In the genomic region with DNA sequence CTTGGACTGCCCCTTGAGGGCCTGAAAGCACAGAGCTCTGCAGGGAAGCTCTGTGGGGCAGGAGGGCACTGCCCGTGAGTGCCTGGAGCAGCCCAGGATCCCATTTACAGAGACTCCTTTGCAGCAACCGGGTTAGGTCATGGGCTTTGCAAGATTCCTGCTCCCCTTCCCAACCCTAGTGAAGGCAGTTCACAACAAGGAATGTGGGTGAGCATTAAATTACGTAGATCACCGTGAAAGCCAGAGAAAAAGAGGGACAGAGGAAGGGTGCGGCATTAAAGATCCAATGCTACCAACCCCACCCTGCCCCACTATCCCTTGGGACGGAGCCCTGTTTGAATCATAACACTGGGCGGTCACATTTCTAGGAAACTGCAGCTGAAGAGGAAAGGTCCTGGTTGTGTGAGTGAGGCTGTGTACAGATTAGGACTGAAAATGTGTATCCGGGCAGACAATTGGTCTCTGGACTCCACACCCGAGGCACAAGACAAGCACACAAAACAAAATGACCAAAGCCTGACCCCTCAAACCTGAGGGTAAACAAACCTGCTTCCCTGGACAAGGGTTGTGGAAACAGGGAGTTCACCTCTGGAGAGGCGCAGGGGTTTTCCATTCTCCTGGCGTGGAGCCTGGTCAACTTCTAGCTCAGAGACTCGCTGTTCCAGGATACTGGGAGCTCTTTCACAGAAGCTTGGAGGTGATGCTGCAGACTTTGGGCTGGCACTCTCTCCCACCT, we compare ENCODE assay signal across 12 cellular contexts. TPM values are rescaled to one million over a fixed set of nuclear protein-coding genes. Genes with fewer than 3 reads are reported as not detected.
DNase-seq lines count a peak whose midpoint lies in the region; ATAC-seq, FAIRE-seq and TF ChIP-seq lines count a peak whose summit lies in the region.
"Had no signal": no experiment of that assay in that cellular context is flagged by ENCODE, and none has a peak within 500 bp of the region (broad histone marks: within the 10 kb centered on the region; RNA-seq: fewer than 3 reads in every experiment).

No MANE protein-coding gene starts in this region.

- H3K27me3 ChIP-seq in esophagus (ENCODE audit: control insufficient read depth in 1 of 2, insufficient read depth in 2 of 2, low read length in 2 of 2), result no peaks in the 10 kb centered on the region
- H3K27me3 ChIP-seq in small intestine (ENCODE audit: control insufficient read depth in 2 of 2, insufficient read depth in 2 of 2, low read length in 2 of 2), result no peaks in the 10 kb centered on the region
- H3K27me3 ChIP-seq: cardiac muscle cell had no signal

- no peak for ATAC-seq in HG02840 (IDR thresholded peaks at IDR 0.05; ENCODE audit: low FRiP score, unreplicated experiment)
- no peak for ATAC-seq in HG03432 (IDR thresholded peaks at IDR 0.05; ENCODE audit: unreplicated experiment)

- peaks cover 28% of the 10 kb centered on the region for H3K4me1 Mint-ChIP-seq in mesothelial cell of epicardium

- peaks cover 6 to 18% of the 10 kb centered on the region in 2 donors for H3K4me1 ChIP-seq in esophagus (ENCODE audit: control insufficient read depth in 2 of 2, insufficient read depth in 2 of 2, low read length in 1 of 2)
- peaks cover 2 to 10% of the 10 kb centered on the region in 2 donors for H3K4me1 ChIP-seq in small intestine (ENCODE audit: control insufficient read depth in 2 of 2, insufficient read depth in 1 of 2, low read depth in 1 of 2, low read length in 1 of 2)

- H3K36me3 ChIP-seq in esophagus (ENCODE audit: control insufficient read depth in 2 of 2, insufficient read depth in 2 of 2, low read length in 1 of 2) (no peaks in the 10 kb centered on the region), small intestine (ENCODE audit: control insufficient read depth in 2 of 2, insufficient read depth in 2 of 2, low read length in 2 of 2) (no peaks in the 10 kb centered on the region)
- H3K36me3 ChIP-seq: cardiac muscle cell had no signal

- H3K27ac Mint-ChIP-seq in mesothelial cell of epicardium, result peak overlapping the region; percentile 70

- H3K4me3 ChIP-seq in esophagus (ENCODE audit: low read depth in 1 of 2, low read length in 2 of 2) (no peak overlapping the region), small intestine (ENCODE audit: low read depth in 1 of 2, low read length in 2 of 2) (no peak overlapping the region)
- H3K4me3 ChIP-seq: cardiac muscle cell had no signal

- no peak for FAIRE-seq in HTR-8/SVneo (lab: Jason Lieb, UNC)
- FAIRE-seq in small intestine (lab: Jason Lieb, UNC), result no peak

- DNase-seq in NCI-H226 (peak; percentile 13), mesothelial cell of epicardium (ENCODE audit: low spot score in 2 of 2, unreplicated experiment in 2 of 2) (no peak), substantia nigra (lab: John Stamatoyannopoulos, UW) (peak in 4 of 49 donors; percentile 16 to 34 (median 20)), HTR-8/SVneo (ENCODE audit: insufficient read length, low spot score) (no peak), small intestine (no peak)
- DNase-seq: Calu3, NCI-H526, SW 1271 had no signal

- WGBS in esophagus, 2 donors, result 38 to 62% methylated on average over 12 of the region's 12 CpGs
- WGBS in small intestine, 3 donors, result 75 to 88% (median 82%) methylated on average over 12 of the region's 12 CpGs

- H3K27ac ChIP-seq in esophagus (ENCODE audit: low read depth in 2 of 2, low read length in 1 of 2) (peak overlapping the region; percentile 73 to 90), substantia nigra (ENCODE audit: low read depth, low read length, poor library complexity, severe bottlenecking) (peak overlapping the region; percentile 92), small intestine (ENCODE audit: low read depth in 1 of 2, low read length in 1 of 2) (peak overlapping the region in 1 of 2 donors; percentile 66)

- H3K27me3 Mint-ChIP-seq in mesothelial cell of epicardium (ENCODE audit: low read depth), result no peaks in the 10 kb centered on the region

- H3K36me3 Mint-ChIP-seq in mesothelial cell of epicardium, result no peaks in the 10 kb centered on the region

- TF ChIP-seq CTCF in mesothelial cell of epicardium (IDR thresholded peaks at IDR 0.05; ENCODE audit: unreplicated experiment), result no peak

- no peaks in the 10 kb centered on the region for H3K9me3 ChIP-seq in esophagus (ENCODE audit: control insufficient read depth in 2 of 2, insufficient read depth in 1 of 2, low read depth in 1 of 2, low read length in 1 of 2)
- no peaks in the 10 kb centered on the region for H3K9me3 ChIP-seq in small intestine (ENCODE audit: control insufficient read depth, low read depth)

- peaks cover 8% of the 10 kb centered on the region for H3K9me3 Mint-ChIP-seq in mesothelial cell of epicardium

- no peak overlapping the region for H3K4me3 Mint-ChIP-seq in mesothelial cell of epicardium

RNA-seq across cellular contexts. Expression of a gene that starts 16.8 kb away (rescaled TPM):
- polyA plus RNA-seq in esophagus (10 to 100 TPM in 1 of 2 donors, 1 to 10 TPM in 1; 3.3 to 10.9 TPM), small intestine (1 to 10 TPM in 2 of 3 donors, under 1 TPM in 1; 0.67 to 8.1 (median 5.2) TPM)
- total RNA-seq in mesothelial cell of epicardium, result 0.69 to 1.6 TPM (median 1.1 TPM) in 3 replicates
- total RNA-seq: Calu3, cardiac muscle cell had no signal
